In genomic region chr1:232880354-232880753, GRCh38 we compare ENCODE assay signal across 1 cellular context.
TF ChIP-seq lines count a peak whose summit lies in the region.

No MANE protein-coding gene starts in this region.

TF ChIP-seq in Ishikawa, 13 proteins besides CTCF, POLR2A, EP300 and RAD21 (continued from another document):
- TF ChIP-seq FOXM1 (IDR thresholded peaks at IDR 0.05; ENCODE audit: borderline replicate concordance, low read depth) (no peak), CEBPB (IDR thresholded peaks at IDR 0.05) (no peak), CREB1 (IDR thresholded peaks at IDR 0.05; ENCODE audit: low read depth) (no peak), TEAD4 (IDR thresholded peaks at IDR 0.05) (no peak), USF1 (IDR thresholded peaks at IDR 0.05) (no peak), TCF12 (IDR thresholded peaks at IDR 0.05; ENCODE audit: low read depth) (no peak)
TF ChIP-seq in Ishikawa: peak in this region for 0.
